9 cellular contexts compared by ENCODE assay signal in the genomic region with DNA sequence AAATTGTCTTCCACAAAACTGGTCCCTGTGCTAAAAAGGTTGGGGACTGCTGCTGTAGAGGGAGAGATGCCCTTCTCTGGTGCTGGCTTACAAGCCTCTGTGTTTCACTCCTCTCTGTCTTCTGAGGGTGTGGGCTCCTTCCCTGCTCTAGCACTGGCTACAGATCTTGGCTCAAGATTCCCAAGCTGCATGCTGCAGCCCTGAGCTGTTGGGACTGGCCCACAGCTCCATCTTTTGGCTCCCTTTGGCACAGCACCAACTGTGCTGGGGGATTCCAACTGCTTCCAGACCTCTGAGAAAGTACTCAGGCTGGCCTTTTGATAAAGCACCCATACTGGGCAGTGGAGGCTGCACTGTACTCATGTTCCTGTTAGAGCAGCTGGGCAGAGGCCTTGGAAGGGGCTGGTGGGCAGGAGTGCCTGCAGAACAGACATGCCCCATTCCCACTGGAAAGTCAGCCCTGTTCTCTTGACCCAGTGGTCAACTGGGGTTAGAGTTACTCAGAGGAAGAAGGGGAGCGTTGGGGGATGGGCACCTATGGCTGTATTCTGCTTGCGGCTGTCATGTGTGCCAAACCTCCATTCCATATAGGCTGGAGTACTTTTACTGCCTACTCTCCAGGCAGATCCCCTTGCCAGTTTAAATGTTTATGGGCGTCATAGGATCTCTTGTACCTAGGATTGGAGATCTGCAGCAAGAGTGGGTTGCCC. TPM values are rescaled to one million over a fixed set of nuclear protein-coding genes. Genes with fewer than 3 reads are reported as not detected.
DNase-seq lines count a peak whose midpoint lies in the region; TF ChIP-seq lines count a peak whose summit lies in the region.
"Had no signal": no experiment of that assay in that cellular context is flagged by ENCODE, and none has a peak within 500 bp of the region (broad histone marks: within the 10 kb centered on the region; RNA-seq: fewer than 3 reads in every experiment).

No MANE protein-coding gene starts in this region.

- peaks cover 10% of the 10 kb centered on the region for H3K36me3 Mint-ChIP-seq in Calu3 (ENCODE audit: insufficient read depth, unreplicated experiment)

- intact Hi-C loops in Calu3 (cut with micrococcal nuclease; ENCODE audit: unreplicated experiment), result loop anchor here (5.0 kb wide), 1 partner anchor 363 kb away; no protein-coding TSS in a partner anchor

- CTCF ChIA-PET in Calu3 (lab: Charles Lee), result interaction anchor here (1.0 to 1.9 kb wide), 2 partner anchors 9 to 364 kb away, joined by 5 to 6 read pairs; no protein-coding TSS in a partner anchor

- no peaks in the 10 kb centered on the region for H3K36me3 ChIP-seq in kidney epithelial cell (ENCODE audit: control insufficient read depth, insufficient read depth, low read length)

- no peaks in the 10 kb centered on the region for H3K9me3 Mint-ChIP-seq in Calu3 (ENCODE audit: low read depth, unreplicated experiment)

- no TSS peak for BruUV-seq in Calu3 (replicated peaks; lab: Mats Ljungman, UMichigan)

- DNase-seq in Calu3, result peak; percentile 37
- peak; percentile 34 for DNase-seq in HuH-7 (ENCODE audit: low spot score)
- peak; percentile 60 for DNase-seq in amniotic epithelial cell (ENCODE audit: low read depth)
- no peak for DNase-seq in kidney epithelial cell (ENCODE audit: low read depth)
- DNase-seq in NAMALWA (ENCODE audit: low spot score), result no peak
- DNase-seq in stimulated activated naive CD4-positive, alpha-beta T cell treated with Interleukin-2 at 50 U/mL for 16 hours (lab: John Stamatoyannopoulos, UW), result no peak
- no peak for DNase-seq in stimulated activated CD4-positive, alpha-beta T cell treated with anti-CD3 and anti-CD28 coated beads, Interleukin-4, amount 100 ng/mL, for 24 hours
- DNase-seq in effector CD4-positive, alpha-beta T cell, result no peak

- H3K27me3 ChIP-seq in kidney epithelial cell (ENCODE audit: control insufficient read depth, insufficient read depth, low read length), result no peaks in the 10 kb centered on the region

- TF ChIP-seq CTCF in Calu3 (IDR thresholded peaks at IDR 0.05; ENCODE audit: unreplicated experiment) (no peak), kidney epithelial cell (IDR thresholded peaks at IDR 0.05; ENCODE audit: insufficient read depth, low read length, poor library complexity, severe bottlenecking) (peak; percentile 21)

- H3K4me1 Mint-ChIP-seq in Calu3 (ENCODE audit: low read depth, unreplicated experiment), result no peaks in the 10 kb centered on the region

- H3K4me3 ChIP-seq in kidney epithelial cell (ENCODE audit: low read depth, low read length), result no peak overlapping the region

- no peak overlapping the region for H3K27ac Mint-ChIP-seq in Calu3 (ENCODE audit: unreplicated experiment)
- H3K27ac Mint-ChIP-seq: activated T-helper 2 cell treated with anti-CD3 and anti-CD28 coated beads, Interferon-gamma antibody, Interleukin-2, Interleukin-4, amounts not matched to agents 10 μg/mL and 5 μg/mL and 100 μg/mL, durations not matched to agents 14 hours and 24 hours and 36 hours had no signal

- H3K27me3 Mint-ChIP-seq in Calu3 (ENCODE audit: unreplicated experiment), result no peaks in the 10 kb centered on the region

- H3K4me3 Mint-ChIP-seq in Calu3 (ENCODE audit: low read depth, unreplicated experiment), result no peak overlapping the region

RNA-seq across cellular contexts. Expression of a gene that starts 55.7 kb away (rescaled TPM):
- total RNA-seq in Calu3 (2022) (44.2 and 48.3 TPM in 2 replicates), kidney epithelial cell (16.4 and 28.6 TPM in 2 replicates)

Comparison
In these comparisons a context has a peak if more than half of its experiments do, and no peak if none do; other contexts are left out.
1. DNase-seq: peak in Calu3 (single experiment), HuH-7 (single experiment) and amniotic epithelial cell (single experiment); none in kidney epithelial cell (single experiment), NAMALWA (single experiment), stimulated activated naive CD4-positive, alpha-beta T cell treated with Interleukin-2 at 50 U/mL for 16 hours (single experiment), stimulated activated CD4-positive, alpha-beta T cell treated with anti-CD3 and anti-CD28 coated beads, Interleukin-4, amount 100 ng/mL, for 24 hours (single experiment) and effector CD4-positive, alpha-beta T cell (single experiment).